In the genomic region with DNA sequence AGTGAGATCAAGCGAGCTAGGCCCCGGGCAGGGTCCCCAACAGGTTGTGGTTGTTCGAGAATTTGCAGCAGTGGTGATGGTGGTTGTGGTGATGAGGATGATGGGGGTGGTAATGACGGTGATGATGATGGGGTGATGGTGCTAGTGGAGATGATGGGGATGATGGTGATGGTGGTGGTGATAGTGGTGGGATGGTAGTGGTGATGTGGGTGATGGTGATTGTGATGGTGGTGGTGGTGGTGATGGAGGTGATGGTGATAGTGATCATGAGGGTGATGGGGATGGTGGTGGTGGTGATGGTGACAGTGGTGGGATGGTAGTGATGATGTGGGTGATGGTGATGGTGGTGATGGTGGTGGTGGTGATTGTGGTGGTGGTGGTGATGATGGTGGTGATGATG, we compare ENCODE assay signal across 1 cellular context.
TF ChIP-seq lines count a peak whose summit lies in the region.

No MANE protein-coding gene starts in this region.

TF ChIP-seq in IMR-90, 13 proteins besides CTCF, POLR2A, EP300 and RAD21 (continued from another document):
- TF ChIP-seq, protein P1, sequence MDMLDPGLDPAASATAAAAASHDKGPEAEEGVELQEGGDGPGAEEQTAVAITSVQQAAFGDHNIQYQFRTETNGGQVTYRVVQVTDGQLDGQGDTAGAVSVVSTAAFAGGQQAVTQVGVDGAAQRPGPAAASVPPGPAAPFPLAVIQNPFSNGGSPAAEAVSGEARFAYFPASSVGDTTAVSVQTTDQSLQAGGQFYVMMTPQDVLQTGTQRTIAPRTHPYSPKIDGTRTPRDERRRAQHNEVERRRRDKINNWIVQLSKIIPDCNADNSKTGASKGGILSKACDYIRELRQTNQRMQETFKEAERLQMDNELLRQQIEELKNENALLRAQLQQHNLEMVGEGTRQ (IDR thresholded peaks at IDR 0.05; ENCODE audit: low read depth, low read length) = no peak
- TF ChIP-seq RFX5 (IDR thresholded peaks at IDR 0.05; ENCODE audit: low read depth, low read length) (no peak), NFE2L2 (IDR thresholded peaks at IDR 0.05; ENCODE audit: low read depth, low read length) (no peak), MAFK (IDR thresholded peaks at IDR 0.05; ENCODE audit: low read depth, low read length) (no peak), MXI1 (IDR thresholded peaks at IDR 0.05; ENCODE audit: borderline replicate concordance, low read depth, low read length) (no peak), CHD1 (IDR thresholded peaks at IDR 0.05; ENCODE audit: low read depth, low read length) (no peak), BHLHE40 (IDR thresholded peaks at IDR 0.05; ENCODE audit: low read depth, low read length) (no peak), RCOR1 (IDR thresholded peaks at IDR 0.05; ENCODE audit: insufficient replicate concordance, low read length) (no peak), SMC3 (IDR thresholded peaks at IDR 0.05; ENCODE audit: low read depth, low read length) (no peak)
- TF ChIP-seq, protein P2, sequence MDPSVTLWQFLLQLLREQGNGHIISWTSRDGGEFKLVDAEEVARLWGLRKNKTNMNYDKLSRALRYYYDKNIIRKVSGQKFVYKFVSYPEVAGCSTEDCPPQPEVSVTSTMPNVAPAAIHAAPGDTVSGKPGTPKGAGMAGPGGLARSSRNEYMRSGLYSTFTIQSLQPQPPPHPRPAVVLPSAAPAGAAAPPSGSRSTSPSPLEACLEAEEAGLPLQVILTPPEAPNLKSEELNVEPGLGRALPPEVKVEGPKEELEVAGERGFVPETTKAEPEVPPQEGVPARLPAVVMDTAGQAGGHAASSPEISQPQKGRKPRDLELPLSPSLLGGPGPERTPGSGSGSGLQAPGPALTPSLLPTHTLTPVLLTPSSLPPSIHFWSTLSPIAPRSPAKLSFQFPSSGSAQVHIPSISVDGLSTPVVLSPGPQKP (IDR thresholded peaks at IDR 0.05; ENCODE audit: borderline replicate concordance, low read depth, low read length) = no peak
